In genomic region chr18:13382683-13382989, GRCh38 we compare ENCODE assay signal across 9 cellular contexts.
DNase-seq lines count a peak whose midpoint lies in the region; ATAC-seq, FAIRE-seq and TF ChIP-seq lines count a peak whose summit lies in the region.
"Had no signal": no experiment of that assay in that cellular context is flagged by ENCODE, and none has a peak within 500 bp of the region (broad histone marks: within the 10 kb centered on the region; RNA-seq: fewer than 3 reads in every experiment).

No MANE protein-coding gene starts in this region.

- H3K9ac ChIP-seq in kidney (ENCODE audit: low read length in 2 of 2): peak overlapping the region in 1 of 2 donors; percentile 42

- peak; percentile 2 for ATAC-seq in stimulated activated effector memory CD8-positive, alpha-beta T cell treated with anti-CD3 and anti-CD28 coated beads, Interleukin-12 subunit alpha, Interleukin-12 subunit beta, amount 100 ng/mL, for 72 hours
- ATAC-seq in HG03025 (IDR thresholded peaks at IDR 0.05; ENCODE audit: low FRiP score, unreplicated experiment): no peak
- ATAC-seq in HG02588 (IDR thresholded peaks at IDR 0.05; ENCODE audit: unreplicated experiment): no peak
- no peak for ATAC-seq in HG02759 (IDR thresholded peaks at IDR 0.05; ENCODE audit: unreplicated experiment)

- H3K27ac Mint-ChIP-seq in activated naive CD8-positive, alpha-beta T cell: peak overlapping the region; percentile 99
- H3K27ac Mint-ChIP-seq in stimulated activated effector memory CD8-positive, alpha-beta T cell treated with anti-CD3 and anti-CD28 coated beads, Interleukin-12 subunit alpha, Interleukin-12 subunit beta, amount 100 ng/mL, for 72 hours: peak overlapping the region; percentile 97

- no peaks in the 10 kb centered on the region for H3K9me3 Mint-ChIP-seq in activated naive CD8-positive, alpha-beta T cell (ENCODE audit: low read depth)
- H3K9me3 Mint-ChIP-seq in stimulated activated effector memory CD8-positive, alpha-beta T cell treated with anti-CD3 and anti-CD28 coated beads, Interleukin-12 subunit alpha, Interleukin-12 subunit beta, amount 100 ng/mL, for 72 hours: no peaks in the 10 kb centered on the region

- peaks cover 69% of the 10 kb centered on the region for H3K4me1 Mint-ChIP-seq in activated naive CD8-positive, alpha-beta T cell (ENCODE audit: low read depth)
- H3K4me1 Mint-ChIP-seq in stimulated activated effector memory CD8-positive, alpha-beta T cell treated with anti-CD3 and anti-CD28 coated beads, Interleukin-12 subunit alpha, Interleukin-12 subunit beta, amount 100 ng/mL, for 72 hours: peaks cover 39% of the 10 kb centered on the region

- H3K36me3 Mint-ChIP-seq in activated naive CD8-positive, alpha-beta T cell: peaks cover 6% of the 10 kb centered on the region
- H3K36me3 Mint-ChIP-seq in stimulated activated effector memory CD8-positive, alpha-beta T cell treated with anti-CD3 and anti-CD28 coated beads, Interleukin-12 subunit alpha, Interleukin-12 subunit beta, amount 100 ng/mL, for 72 hours: peaks cover 6% of the 10 kb centered on the region

- H3K27me3 Mint-ChIP-seq in activated naive CD8-positive, alpha-beta T cell: no peaks in the 10 kb centered on the region

- peaks cover 3% of the 10 kb centered on the region for H3K36me3 ChIP-seq in KOPT-K1 (ENCODE audit: insufficient read depth, low read length)
- H3K36me3 ChIP-seq in kidney (ENCODE audit: control insufficient read depth in 1 of 2, insufficient read depth in 2 of 2, low read length in 2 of 2): no peaks in the 10 kb centered on the region

- no peak for TF ChIP-seq CTCF in kidney (IDR thresholded peaks at IDR 0.05; ENCODE audit: borderline replicate concordance, extremely low read depth, insufficient read depth)

- peaks cover 17 to 24% of the 10 kb centered on the region in 2 donors for H3K4me1 ChIP-seq in kidney (ENCODE audit: control insufficient read depth in 1 of 2, insufficient read depth in 1 of 2, low read depth in 1 of 2, low read length in 2 of 2)

- peak overlapping the region; percentile 34 for H3K27ac ChIP-seq in KOPT-K1 (ENCODE audit: low read depth, low read length, poor library complexity, severe bottlenecking)
- H3K27ac ChIP-seq in kidney (ENCODE audit: low read depth in 2 of 2, low read length in 2 of 2): peak overlapping the region; percentile 93

- H3K4me3 ChIP-seq in kidney (ENCODE audit: low read length in 2 of 2): peak overlapping the region; percentile 56 to 70

- no peaks in the 10 kb centered on the region for H3K9me3 ChIP-seq in KOPT-K1 (ENCODE audit: insufficient read depth, low read length, poor library complexity, severe bottlenecking)
- H3K9me3 ChIP-seq in kidney (ENCODE audit: control insufficient read depth in 1 of 2, low read length in 2 of 2): no peaks in the 10 kb centered on the region

- intact Hi-C loops in kidney (cut with DNase I): no loop called here

- DNase-seq in kidney: peak; percentile 74
- DNase-seq in stimulated activated effector memory CD8-positive, alpha-beta T cell treated with anti-CD3 and anti-CD28 coated beads, Interleukin-12 subunit alpha, Interleukin-12 subunit beta, amount 100 ng/mL, for 72 hours (ENCODE audit: low spot score in 2 of 2): no peak
- DNase-seq in activated gamma-delta T cell (lab: John Stamatoyannopoulos, UW): no peak
- DNase-seq: NCI-H226 had no signal

- peak overlapping the region; percentile 92 for H3K4me3 Mint-ChIP-seq in activated naive CD8-positive, alpha-beta T cell
- H3K4me3 Mint-ChIP-seq in stimulated activated effector memory CD8-positive, alpha-beta T cell treated with anti-CD3 and anti-CD28 coated beads, Interleukin-12 subunit alpha, Interleukin-12 subunit beta, amount 100 ng/mL, for 72 hours: peak overlapping the region; percentile 74

- FAIRE-seq in kidney (lab: Jason Lieb, UNC): no peak
